ENCODE assay signal across 1 cellular context in genomic region chr11:14448229-14448628, GRCh38.
TF ChIP-seq lines count a peak whose summit lies in the region.

No MANE protein-coding gene starts in this region.

TF ChIP-seq in IMR-90, 13 proteins besides CTCF, POLR2A, EP300 and RAD21:
- TF ChIP-seq NFE2L2 (IDR thresholded peaks at IDR 0.05; ENCODE audit: low read depth, low read length) (no peak), CEBPB (IDR thresholded peaks at IDR 0.05; ENCODE audit: low read depth, low read length) (peak; percentile 36; the same call in 1 of the 2 replicates)
